8 cellular contexts compared by ENCODE assay signal in genomic region chr5:65926893-65927292, GRCh38. TPM values are rescaled to one million over a fixed set of nuclear protein-coding genes. Genes with fewer than 3 reads are reported as not detected.
DNase-seq lines count a peak whose midpoint lies in the region; TF ChIP-seq lines count a peak whose summit lies in the region.

No MANE protein-coding gene starts in this region.

- H3K4me3 ChIP-seq in cardiac fibroblast (replicated peaks in 1 of 2; ENCODE audit: low read depth in 2 of 2, low read length in 2 of 2): peak overlapping the region; percentile 79 to 86
- H3K4me3 ChIP-seq in mesodermal cell (ENCODE audit: extremely low read depth, insufficient read depth, low read length, poor library complexity, severe bottlenecking): peak overlapping the region; percentile 82
- peak overlapping the region; percentile 67 to 88 for H3K4me3 ChIP-seq in vagina

- peaks cover 8% of the 10 kb centered on the region for H3K36me3 ChIP-seq in mesodermal cell (ENCODE audit: control insufficient read depth, insufficient read depth, low read length)
- no peaks in the 10 kb centered on the region for H3K36me3 ChIP-seq in vagina

- no peaks in the 10 kb centered on the region for H3K9me3 ChIP-seq in mesodermal cell (ENCODE audit: control insufficient read depth, low read length)
- H3K9me3 ChIP-seq in vagina: no peaks in the 10 kb centered on the region

- TF ChIP-seq CTCF in cardiac fibroblast (IDR thresholded peaks at IDR 0.05; ENCODE audit: low read depth, low read length) (no peak), vagina (IDR thresholded peaks at IDR 0.05) (no peak)

- TF ChIP-seq POLR2A in vagina (IDR thresholded peaks at IDR 0.05): no peak

- H3K4me1 ChIP-seq in mesodermal cell (ENCODE audit: control insufficient read depth, insufficient read depth, low read length, poor library complexity, severe bottlenecking) (peaks cover 7% of the 10 kb centered on the region), vagina (peaks cover 32% of the 10 kb centered on the region)

- H3K27me3 ChIP-seq in vagina: no peaks in the 10 kb centered on the region

- H3K27ac ChIP-seq in mesodermal cell (ENCODE audit: low read depth, low read length, severe bottlenecking) (peak overlapping the region; percentile 97), vagina (peak overlapping the region; percentile 95)

- 0% methylated on average over 1 to 3 of the region's 16 CpGs for WGBS in mesodermal cell (ENCODE audit: insufficient coverage in 2 of 2), 2 experiments

- intact Hi-C loops in vagina (cut with DNase I) (loop anchor here (2.0 kb wide), 1 partner anchor 218 kb away; the partner anchor contains the start of gene SREK1), posterior vena cava (cut with DNase I) (no loop called here)

- DNase-seq in GM03348 (ENCODE audit: low spot score) (peak; percentile 11), NCI-H748 (lab: John Stamatoyannopoulos, UW; ENCODE audit: unreplicated experiment) (peak; percentile 39), cardiac fibroblast (ENCODE audit: low read depth in 2 of 2) (peak in 1 of 2 donors; percentile 22), vagina (ENCODE audit: extremely low spot score in 2 of 2) (no peak), NCI-H187 treated with DMSO at 0.1 percent for 48 hours (lab: John Stamatoyannopoulos, UW) (no peak), NCI-H1105 treated with DMSO at 0.1 percent for 48 hours (lab: John Stamatoyannopoulos, UW) (no peak), posterior vena cava (ENCODE audit: low spot score) (no peak)

RNA-seq across cellular contexts. Expression of gene ERBIN, which starts 0.5 kb away (rescaled TPM):
- 30.0 TPM for polyA plus RNA-seq in mesodermal cell (2013, experiment 1 of 2)
- 35.0 TPM for polyA plus RNA-seq in mesodermal cell (2013, experiment 2 of 2)
- total RNA-seq in vagina (52.3 TPM), posterior vena cava (10 to 100 TPM; 60.3 to 69.5 TPM)

Comparison
In these comparisons a context has a peak if more than half of its experiments do, and no peak if none do; other contexts are left out.
1. DNase-seq: peak in GM03348 (single experiment) and NCI-H748 (single experiment); none in vagina (0 of 2), NCI-H187 treated with DMSO at 0.1 percent for 48 hours (single experiment), NCI-H1105 treated with DMSO at 0.1 percent for 48 hours (single experiment) and posterior vena cava (single experiment).
2. Peak in every context shown above with its lines, with median percentiles within 50 percentile points of each other: H3K4me3 ChIP-seq.